Comparison of ENCODE assay signal across 1 cellular context in genomic region chr6:21522773-21523490, GRCh38.
A peak's percentile ranks its signal among the peaks of the same experiment; 100 is the strongest.
TF ChIP-seq lines count a peak whose summit lies in the region.

No MANE protein-coding gene starts in this region.

TF ChIP-seq in HepG2, 621 proteins besides CTCF, POLR2A, EP300 and RAD21 (continued from another document):
- TF ChIP-seq, protein P1, sequence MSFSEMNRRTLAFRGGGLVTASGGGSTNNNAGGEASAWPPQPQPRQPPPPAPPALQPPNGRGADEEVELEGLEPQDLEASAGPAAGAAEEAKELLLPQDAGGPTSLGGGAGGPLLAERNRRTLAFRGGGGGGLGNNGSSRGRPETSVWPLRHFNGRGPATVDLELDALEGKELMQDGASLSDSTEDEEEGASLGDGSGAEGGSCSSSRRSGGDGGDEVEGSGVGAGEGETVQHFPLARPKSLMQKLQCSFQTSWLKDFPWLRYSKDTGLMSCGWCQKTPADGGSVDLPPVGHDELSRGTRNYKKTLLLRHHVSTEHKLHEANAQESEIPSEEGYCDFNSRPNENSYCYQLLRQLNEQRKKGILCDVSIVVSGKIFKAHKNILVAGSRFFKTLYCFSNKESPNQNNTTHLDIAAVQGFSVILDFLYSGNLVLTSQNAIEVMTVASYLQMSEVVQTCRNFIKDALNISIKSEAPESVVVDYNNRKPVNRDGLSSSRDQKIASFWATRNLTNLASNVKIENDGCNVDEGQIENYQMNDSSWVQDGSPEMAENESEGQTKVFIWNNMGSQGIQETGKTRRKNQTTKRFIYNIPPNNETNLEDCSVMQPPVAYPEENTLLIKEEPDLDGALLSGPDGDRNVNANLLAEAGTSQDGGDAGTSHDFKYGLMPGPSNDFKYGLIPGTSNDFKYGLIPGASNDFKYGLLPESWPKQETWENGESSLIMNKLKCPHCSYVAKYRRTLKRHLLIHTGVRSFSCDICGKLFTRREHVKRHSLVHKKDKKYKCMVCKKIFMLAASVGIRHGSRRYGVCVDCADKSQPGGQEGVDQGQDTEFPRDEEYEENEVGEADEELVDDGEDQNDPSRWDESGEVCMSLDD (CRISPR knock-in tag; IDR thresholded peaks at IDR 0.05; ENCODE audit: borderline replicate concordance) = no peak
- TF ChIP-seq ZNF460 (CRISPR knock-in tag; IDR thresholded peaks at IDR 0.05; ENCODE audit: borderline replicate concordance) (no peak), ZNF224 (CRISPR knock-in tag; IDR thresholded peaks at IDR 0.05) (no peak), STAG1 (CRISPR knock-in tag; IDR thresholded peaks at IDR 0.05) (peak; percentile 40; the same call in 1 of the 2 replicates)
